Comparison of ENCODE assay signal across 1 cellular context in genomic region chr6:47478233-47479155, GRCh38.
TF ChIP-seq lines count a peak whose summit lies in the region.

No MANE protein-coding gene starts in this region.

TF ChIP-seq in K562, 482 proteins besides CTCF, POLR2A, EP300 and RAD21 (continued from another document and continues in another):
- TF ChIP-seq ZNF232 (CRISPR knock-in tag; IDR thresholded peaks at IDR 0.05) (no peak), ELF4 (CRISPR knock-in tag; IDR thresholded peaks at IDR 0.05) (no peak), ZNF551 (CRISPR knock-in tag; IDR thresholded peaks at IDR 0.05) (no peak), COPS2 (conservative IDR thresholded peaks at IDR 0.05) (no peak), RFX7 (CRISPR knock-in tag; IDR thresholded peaks at IDR 0.05) (no peak), SNRNP70 (optimal IDR thresholded peaks at IDR 0.05; ENCODE audit: low read depth, low read length) (no peak), MLX (CRISPR knock-in tag; conservative IDR thresholded peaks at IDR 0.05) (no peak), XRCC5 (IDR thresholded peaks at IDR 0.05; ENCODE audit: low read depth, low read length) (no peak), LEF1 (IDR thresholded peaks at IDR 0.05) (peak; percentile 47; the same call in 1 of the 2 replicates), NCOA2 (IDR thresholded peaks at IDR 0.05; ENCODE audit: partially characterized antibody in 2 of 2) (no peak), NR3C1 (CRISPR knock-in tag; IDR thresholded peaks at IDR 0.05) (no peak), PPARD (CRISPR knock-in tag; IDR thresholded peaks at IDR 0.05) (no peak), ZFX (CRISPR knock-in tag; IDR thresholded peaks at IDR 0.05) (no peak), KDM1A (IDR thresholded peaks at IDR 0.05) (peak; percentile 71 to 95; a peak in 3 of 4 replicates), CEBPG (CRISPR knock-in tag; IDR thresholded peaks at IDR 0.05) (no peak), CEBPG (tag; conservative IDR thresholded peaks at IDR 0.05 in 1 of 2, IDR thresholded peaks at IDR 0.05 in 1 of 2) (no peak), NFRKB (IDR thresholded peaks at IDR 0.05; ENCODE audit: low read depth) (0 out of 2 replicates have a peak, but pooled peaks have one; percentile 48), CGGBP1 (CRISPR knock-in tag; IDR thresholded peaks at IDR 0.05) (no peak), KDM2B (CRISPR knock-in tag; IDR thresholded peaks at IDR 0.05) (no peak), CHCHD3 (CRISPR knock-in tag; IDR thresholded peaks at IDR 0.05) (no peak), NELFE (IDR thresholded peaks at IDR 0.05; ENCODE audit: insufficient read depth, insufficient read length) (no peak), RHOXF2B (CRISPR knock-in tag; conservative IDR thresholded peaks at IDR 0.05) (no peak), ZNF384 (IDR thresholded peaks at IDR 0.05; ENCODE audit: low read depth, low read length) (no peak), E2F4 (CRISPR knock-in tag; IDR thresholded peaks at IDR 0.05; ENCODE audit: low read depth) (no peak), RAD51 (IDR thresholded peaks at IDR 0.05; ENCODE audit: borderline replicate concordance, low read depth) (peak; percentile 18; the same call in 1 of the 2 replicates), DLX4 (CRISPR knock-in tag; IDR thresholded peaks at IDR 0.05) (no peak), SMAD3 (CRISPR knock-in tag; conservative IDR thresholded peaks at IDR 0.05) (no peak), BRD9 (IDR thresholded peaks at IDR 0.05; ENCODE audit: low read depth, partially characterized antibody) (peak; percentile 93), TEAD2 (tag; IDR thresholded peaks at IDR 0.05) (no peak), CREB3L1 (IDR thresholded peaks at IDR 0.05; ENCODE audit: borderline replicate concordance, low read depth) (0 out of 2 replicates have a peak, but pooled peaks have one; percentile 11)
- TF ChIP-seq, protein P1, sequence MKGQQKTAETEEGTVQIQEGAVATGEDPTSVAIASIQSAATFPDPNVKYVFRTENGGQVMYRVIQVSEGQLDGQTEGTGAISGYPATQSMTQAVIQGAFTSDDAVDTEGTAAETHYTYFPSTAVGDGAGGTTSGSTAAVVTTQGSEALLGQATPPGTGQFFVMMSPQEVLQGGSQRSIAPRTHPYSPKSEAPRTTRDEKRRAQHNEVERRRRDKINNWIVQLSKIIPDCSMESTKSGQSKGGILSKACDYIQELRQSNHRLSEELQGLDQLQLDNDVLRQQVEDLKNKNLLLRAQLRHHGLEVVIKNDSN (CRISPR knock-in tag; IDR thresholded peaks at IDR 0.05), result no peak
- TF ChIP-seq, protein P2, sequence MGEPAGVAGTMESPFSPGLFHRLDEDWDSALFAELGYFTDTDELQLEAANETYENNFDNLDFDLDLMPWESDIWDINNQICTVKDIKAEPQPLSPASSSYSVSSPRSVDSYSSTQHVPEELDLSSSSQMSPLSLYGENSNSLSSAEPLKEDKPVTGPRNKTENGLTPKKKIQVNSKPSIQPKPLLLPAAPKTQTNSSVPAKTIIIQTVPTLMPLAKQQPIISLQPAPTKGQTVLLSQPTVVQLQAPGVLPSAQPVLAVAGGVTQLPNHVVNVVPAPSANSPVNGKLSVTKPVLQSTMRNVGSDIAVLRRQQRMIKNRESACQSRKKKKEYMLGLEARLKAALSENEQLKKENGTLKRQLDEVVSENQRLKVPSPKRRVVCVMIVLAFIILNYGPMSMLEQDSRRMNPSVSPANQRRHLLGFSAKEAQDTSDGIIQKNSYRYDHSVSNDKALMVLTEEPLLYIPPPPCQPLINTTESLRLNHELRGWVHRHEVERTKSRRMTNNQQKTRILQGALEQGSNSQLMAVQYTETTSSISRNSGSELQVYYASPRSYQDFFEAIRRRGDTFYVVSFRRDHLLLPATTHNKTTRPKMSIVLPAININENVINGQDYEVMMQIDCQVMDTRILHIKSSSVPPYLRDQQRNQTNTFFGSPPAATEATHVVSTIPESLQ (CRISPR knock-in tag; IDR thresholded peaks at IDR 0.05), result 0 out of 2 replicates have a peak, but pooled peaks have one; percentile 76
- TF ChIP-seq, protein P3, sequence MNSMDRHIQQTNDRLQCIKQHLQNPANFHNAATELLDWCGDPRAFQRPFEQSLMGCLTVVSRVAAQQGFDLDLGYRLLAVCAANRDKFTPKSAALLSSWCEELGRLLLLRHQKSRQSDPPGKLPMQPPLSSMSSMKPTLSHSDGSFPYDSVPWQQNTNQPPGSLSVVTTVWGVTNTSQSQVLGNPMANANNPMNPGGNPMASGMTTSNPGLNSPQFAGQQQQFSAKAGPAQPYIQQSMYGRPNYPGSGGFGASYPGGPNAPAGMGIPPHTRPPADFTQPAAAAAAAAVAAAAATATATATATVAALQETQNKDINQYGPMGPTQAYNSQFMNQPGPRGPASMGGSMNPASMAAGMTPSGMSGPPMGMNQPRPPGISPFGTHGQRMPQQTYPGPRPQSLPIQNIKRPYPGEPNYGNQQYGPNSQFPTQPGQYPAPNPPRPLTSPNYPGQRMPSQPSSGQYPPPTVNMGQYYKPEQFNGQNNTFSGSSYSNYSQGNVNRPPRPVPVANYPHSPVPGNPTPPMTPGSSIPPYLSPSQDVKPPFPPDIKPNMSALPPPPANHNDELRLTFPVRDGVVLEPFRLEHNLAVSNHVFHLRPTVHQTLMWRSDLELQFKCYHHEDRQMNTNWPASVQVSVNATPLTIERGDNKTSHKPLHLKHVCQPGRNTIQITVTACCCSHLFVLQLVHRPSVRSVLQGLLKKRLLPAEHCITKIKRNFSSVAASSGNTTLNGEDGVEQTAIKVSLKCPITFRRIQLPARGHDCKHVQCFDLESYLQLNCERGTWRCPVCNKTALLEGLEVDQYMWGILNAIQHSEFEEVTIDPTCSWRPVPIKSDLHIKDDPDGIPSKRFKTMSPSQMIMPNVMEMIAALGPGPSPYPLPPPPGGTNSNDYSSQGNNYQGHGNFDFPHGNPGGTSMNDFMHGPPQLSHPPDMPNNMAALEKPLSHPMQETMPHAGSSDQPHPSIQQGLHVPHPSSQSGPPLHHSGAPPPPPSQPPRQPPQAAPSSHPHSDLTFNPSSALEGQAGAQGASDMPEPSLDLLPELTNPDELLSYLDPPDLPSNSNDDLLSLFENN (IDR thresholded peaks at IDR 0.05; ENCODE audit: low read depth in 2 of 2, low read length in 2 of 2), result no peak
- TF ChIP-seq, protein P4, sequence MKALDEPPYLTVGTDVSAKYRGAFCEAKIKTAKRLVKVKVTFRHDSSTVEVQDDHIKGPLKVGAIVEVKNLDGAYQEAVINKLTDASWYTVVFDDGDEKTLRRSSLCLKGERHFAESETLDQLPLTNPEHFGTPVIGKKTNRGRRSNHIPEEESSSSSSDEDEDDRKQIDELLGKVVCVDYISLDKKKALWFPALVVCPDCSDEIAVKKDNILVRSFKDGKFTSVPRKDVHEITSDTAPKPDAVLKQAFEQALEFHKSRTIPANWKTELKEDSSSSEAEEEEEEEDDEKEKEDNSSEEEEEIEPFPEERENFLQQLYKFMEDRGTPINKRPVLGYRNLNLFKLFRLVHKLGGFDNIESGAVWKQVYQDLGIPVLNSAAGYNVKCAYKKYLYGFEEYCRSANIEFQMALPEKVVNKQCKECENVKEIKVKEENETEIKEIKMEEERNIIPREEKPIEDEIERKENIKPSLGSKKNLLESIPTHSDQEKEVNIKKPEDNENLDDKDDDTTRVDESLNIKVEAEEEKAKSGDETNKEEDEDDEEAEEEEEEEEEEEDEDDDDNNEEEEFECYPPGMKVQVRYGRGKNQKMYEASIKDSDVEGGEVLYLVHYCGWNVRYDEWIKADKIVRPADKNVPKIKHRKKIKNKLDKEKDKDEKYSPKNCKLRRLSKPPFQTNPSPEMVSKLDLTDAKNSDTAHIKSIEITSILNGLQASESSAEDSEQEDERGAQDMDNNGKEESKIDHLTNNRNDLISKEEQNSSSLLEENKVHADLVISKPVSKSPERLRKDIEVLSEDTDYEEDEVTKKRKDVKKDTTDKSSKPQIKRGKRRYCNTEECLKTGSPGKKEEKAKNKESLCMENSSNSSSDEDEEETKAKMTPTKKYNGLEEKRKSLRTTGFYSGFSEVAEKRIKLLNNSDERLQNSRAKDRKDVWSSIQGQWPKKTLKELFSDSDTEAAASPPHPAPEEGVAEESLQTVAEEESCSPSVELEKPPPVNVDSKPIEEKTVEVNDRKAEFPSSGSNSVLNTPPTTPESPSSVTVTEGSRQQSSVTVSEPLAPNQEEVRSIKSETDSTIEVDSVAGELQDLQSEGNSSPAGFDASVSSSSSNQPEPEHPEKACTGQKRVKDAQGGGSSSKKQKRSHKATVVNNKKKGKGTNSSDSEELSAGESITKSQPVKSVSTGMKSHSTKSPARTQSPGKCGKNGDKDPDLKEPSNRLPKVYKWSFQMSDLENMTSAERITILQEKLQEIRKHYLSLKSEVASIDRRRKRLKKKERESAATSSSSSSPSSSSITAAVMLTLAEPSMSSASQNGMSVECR (CRISPR knock-in tag; IDR thresholded peaks at IDR 0.05), result peak; percentile 29
- TF ChIP-seq, protein P5, sequence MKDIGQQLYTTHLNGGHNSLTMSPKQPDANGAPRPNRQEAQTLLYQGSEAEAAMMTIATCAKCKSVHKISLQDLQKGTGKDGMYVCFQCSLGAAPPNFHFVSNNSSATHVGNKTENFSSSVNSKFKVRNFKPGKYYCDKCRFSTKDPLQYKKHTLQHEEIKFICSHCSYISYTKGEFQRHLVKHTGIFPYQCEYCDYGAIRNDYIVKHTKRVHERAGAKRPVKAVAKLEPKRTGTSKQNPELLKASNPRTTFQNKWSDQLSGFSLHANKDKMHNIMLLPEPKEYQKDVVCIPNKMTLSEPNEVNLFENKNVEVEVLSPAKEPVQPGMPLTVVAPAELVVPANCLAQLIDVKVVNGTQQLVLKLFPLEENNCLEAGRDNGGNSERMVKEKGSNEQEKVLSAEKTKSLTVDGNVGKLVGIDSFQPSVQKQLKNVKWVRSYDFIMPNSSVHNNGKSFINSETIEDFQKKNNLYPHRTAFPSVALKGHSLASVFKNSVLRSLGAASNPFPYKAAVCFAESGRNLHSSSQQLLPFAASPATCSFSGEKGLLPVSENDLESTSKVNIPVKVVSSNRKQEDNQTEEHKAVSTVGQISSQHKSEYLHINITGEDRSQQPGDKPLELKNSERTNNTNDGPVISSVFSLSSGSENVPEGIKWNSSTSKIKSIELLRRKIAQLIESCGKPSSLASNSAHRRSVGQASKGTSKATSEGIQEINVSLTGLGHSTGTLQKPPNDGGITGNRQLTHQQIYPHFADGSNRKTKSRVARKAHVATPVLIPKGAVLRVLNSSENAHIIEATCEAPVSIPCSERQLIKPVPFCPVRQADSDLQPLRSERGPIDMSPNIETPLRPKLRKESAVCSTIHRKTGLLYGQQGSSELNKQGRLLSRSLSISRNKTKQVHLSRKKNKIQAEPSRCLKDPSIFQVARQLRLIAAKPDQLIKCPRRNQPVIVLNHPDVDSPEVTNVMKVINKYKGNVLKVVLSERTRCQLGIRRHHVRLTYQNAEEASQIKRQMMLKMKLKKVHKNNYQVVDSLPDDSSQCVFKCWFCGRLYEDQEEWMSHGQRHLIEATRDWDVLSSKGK (CRISPR knock-in tag; IDR thresholded peaks at IDR 0.05), result no peak
- TF ChIP-seq, protein P6, sequence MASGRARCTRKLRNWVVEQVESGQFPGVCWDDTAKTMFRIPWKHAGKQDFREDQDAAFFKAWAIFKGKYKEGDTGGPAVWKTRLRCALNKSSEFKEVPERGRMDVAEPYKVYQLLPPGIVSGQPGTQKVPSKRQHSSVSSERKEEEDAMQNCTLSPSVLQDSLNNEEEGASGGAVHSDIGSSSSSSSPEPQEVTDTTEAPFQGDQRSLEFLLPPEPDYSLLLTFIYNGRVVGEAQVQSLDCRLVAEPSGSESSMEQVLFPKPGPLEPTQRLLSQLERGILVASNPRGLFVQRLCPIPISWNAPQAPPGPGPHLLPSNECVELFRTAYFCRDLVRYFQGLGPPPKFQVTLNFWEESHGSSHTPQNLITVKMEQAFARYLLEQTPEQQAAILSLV (tag; IDR thresholded peaks at IDR 0.05), result no peak
- TF ChIP-seq, protein P7, sequence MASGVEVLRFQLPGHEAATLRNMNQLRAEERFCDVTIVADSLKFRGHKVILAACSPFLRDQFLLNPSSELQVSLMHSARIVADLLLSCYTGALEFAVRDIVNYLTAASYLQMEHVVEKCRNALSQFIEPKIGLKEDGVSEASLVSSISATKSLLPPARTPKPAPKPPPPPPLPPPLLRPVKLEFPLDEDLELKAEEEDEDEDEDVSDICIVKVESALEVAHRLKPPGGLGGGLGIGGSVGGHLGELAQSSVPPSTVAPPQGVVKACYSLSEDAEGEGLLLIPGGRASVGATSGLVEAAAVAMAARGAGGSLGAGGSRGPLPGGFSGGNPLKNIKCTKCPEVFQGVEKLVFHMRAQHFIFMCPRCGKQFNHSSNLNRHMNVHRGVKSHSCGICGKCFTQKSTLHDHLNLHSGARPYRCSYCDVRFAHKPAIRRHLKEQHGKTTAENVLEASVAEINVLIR (CRISPR knock-in tag; IDR thresholded peaks at IDR 0.05), result no peak
